ENCODE assay signal across 27 cellular contexts in the genomic region with DNA sequence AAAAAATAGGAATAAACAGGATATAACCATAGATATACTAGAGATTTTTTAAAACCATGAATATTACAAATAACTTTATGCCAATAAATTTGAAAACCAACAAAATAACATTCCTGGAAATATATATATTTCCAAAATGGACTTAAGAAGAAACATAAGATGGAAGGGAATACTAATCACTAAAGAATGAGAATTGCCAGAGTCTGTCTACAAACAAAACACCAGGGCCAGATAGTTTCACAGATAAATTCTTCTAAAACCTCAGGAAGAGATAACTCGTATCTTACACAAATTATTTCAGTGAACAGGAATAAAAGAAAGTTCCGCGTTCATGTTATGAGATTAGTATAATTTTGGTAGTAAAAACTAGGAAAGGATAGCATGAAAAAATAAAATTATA.
DNase-seq lines count a peak whose midpoint lies in the region; ATAC-seq and TF ChIP-seq lines count a peak whose summit lies in the region.
"Had no signal": no experiment of that assay in that cellular context is flagged by ENCODE, and none has a peak within 500 bp of the region (broad histone marks: within the 10 kb centered on the region; RNA-seq: fewer than 3 reads in every experiment).

No MANE protein-coding gene starts in this region.

- H3K4me3 ChIP-seq in adipocyte (ENCODE audit: low read length), result no peak overlapping the region
- H3K4me3 ChIP-seq in choroid plexus epithelial cell (ENCODE audit: low read depth, low read length), result no peak overlapping the region
- H3K4me3 ChIP-seq: A549, BLaER1, GM23338, HAP-1, Peyer's patch, SJSA1 had no signal

- peaks cover 31% of the 10 kb centered on the region for H3K4me1 ChIP-seq in adipocyte (ENCODE audit: control insufficient read depth, insufficient read depth, low read length)
- H3K4me1 ChIP-seq: BLaER1, Caco-2, SJSA1 had no signal

- no peak overlapping the region for H3K4me3 Mint-ChIP-seq in activated CD4-positive, alpha-beta T cell treated with anti-CD3 and anti-CD28 coated beads, Interleukin-2, amount 10 ng/mL, durations not matched to agents 7 days and 5 days
- H3K4me3 Mint-ChIP-seq in naive thymus-derived CD8-positive, alpha-beta T cell, result no peak overlapping the region
- H3K4me3 Mint-ChIP-seq: CD4-positive, alpha-beta T cell; GM23338 had no signal

- POLR2A ChIA-PET in activated CD4-positive, alpha-beta T cell treated with anti-CD3 and anti-CD28 coated beads, Interleukin-2, amount 10 ng/mL, durations not matched to agents 7 days and 5 days (lab: Charles Lee), result no interaction called here
- POLR2A ChIA-PET in naive thymus-derived CD8-positive, alpha-beta T cell (lab: Charles Lee), result no interaction called here
- POLR2A ChIA-PET in HEK293T (lab: Yijun Ruan, JAX), result no interaction called here

- no peaks in the 10 kb centered on the region for H3K9me3 Mint-ChIP-seq in activated CD4-positive, alpha-beta T cell treated with anti-CD3 and anti-CD28 coated beads, Interleukin-2, amount 10 ng/mL, durations not matched to agents 7 days and 5 days
- no peaks in the 10 kb centered on the region for H3K9me3 Mint-ChIP-seq in naive thymus-derived CD8-positive, alpha-beta T cell
- H3K9me3 Mint-ChIP-seq: CD4-positive, alpha-beta T cell; GM23338 had no signal

- peaks cover 69% of the 10 kb centered on the region for H3K36me3 ChIP-seq in adipocyte (ENCODE audit: control insufficient read depth, insufficient read depth, low read length, severe bottlenecking)

- ATAC-seq in naive thymus-derived CD8-positive, alpha-beta T cell, result no peak
- ATAC-seq: A549, GM23338, HepG2, Right ventricle myocardium inferior had no signal

- H3K27ac Mint-ChIP-seq in activated CD4-positive, alpha-beta T cell treated with anti-CD3 and anti-CD28 coated beads, Interleukin-2, amount 10 ng/mL, durations not matched to agents 7 days and 5 days, result no peak overlapping the region
- H3K27ac Mint-ChIP-seq in naive thymus-derived CD8-positive, alpha-beta T cell, result peak overlapping the region in 4 of 10 donors; percentile 10 to 77 (median 52)
- H3K27ac Mint-ChIP-seq: CD4-positive, alpha-beta T cell; GM23338 had no signal

- H3K9me3 ChIP-seq in adipocyte (ENCODE audit: control insufficient read depth, low read length), result no peaks in the 10 kb centered on the region
- H3K9me3 ChIP-seq: A549, BLaER1, Caco-2, HAP-1, Peyer's patch, SJSA1 had no signal

- H3K27me3 ChIP-seq in adipocyte (replicated peaks; ENCODE audit: control insufficient read depth, insufficient read depth, low read length), result no peaks in the 10 kb centered on the region
- H3K27me3 ChIP-seq: BLaER1, Peyer's patch, SJSA1 had no signal

- peaks cover 56% of the 10 kb centered on the region for H3K36me3 Mint-ChIP-seq in activated CD4-positive, alpha-beta T cell treated with anti-CD3 and anti-CD28 coated beads, Interleukin-2, amount 10 ng/mL, durations not matched to agents 7 days and 5 days (ENCODE audit: low read depth)
- H3K36me3 Mint-ChIP-seq in naive thymus-derived CD8-positive, alpha-beta T cell, result peaks cover 8 to 81% (median 33%) of the 10 kb centered on the region in 3 donors

- DNase-seq in EH (ENCODE audit: low read depth) (peak; percentile 32), adipocyte (ENCODE audit: low read depth) (peak; percentile 21), choroid plexus epithelial cell (ENCODE audit: low read depth) (peak; percentile 75), iris pigment epithelial cell (ENCODE audit: low read depth) (peak; percentile 80), HEK293T (ENCODE audit: extremely low spot score) (no peak)
- DNase-seq in activated CD4-positive, alpha-beta T cell treated with anti-CD3 and anti-CD28 coated beads, Interleukin-2, amount 10 ng/mL, durations not matched to agents 7 days and 5 days, result no peak
- DNase-seq in naive thymus-derived CD8-positive, alpha-beta T cell, result no peak
- no peak for DNase-seq in activated naive CD4-positive, alpha-beta T cell treated with Interleukin-2 at 50 U/mL for 16 hours
- DNase-seq: Caco-2; CD4-positive, alpha-beta T cell; DMS 273 treated with DMSO at 0.1 percent for 48 hours; DMS79 treated with DMSO at 0.1 percent for 48 hours; KBM-7; MM.1S; NCI-H1048; NCI-H1417 treated with DMSO at 0.1 percent for 48 hours; NCI-H187; NCI-H226; NCI-H524; Peyer's patch had no signal

- TF ChIP-seq CTCF in choroid plexus epithelial cell (conservative IDR thresholded peaks at IDR 0.05; ENCODE audit: low read depth, low read length), result no peak

- no peaks in the 10 kb centered on the region for H3K27me3 Mint-ChIP-seq in activated CD4-positive, alpha-beta T cell treated with anti-CD3 and anti-CD28 coated beads, Interleukin-2, amount 10 ng/mL, durations not matched to agents 7 days and 5 days
- H3K27me3 Mint-ChIP-seq in naive thymus-derived CD8-positive, alpha-beta T cell, result no peaks in the 10 kb centered on the region
- H3K27me3 Mint-ChIP-seq: CD4-positive, alpha-beta T cell had no signal

- CTCF ChIA-PET in activated CD4-positive, alpha-beta T cell treated with anti-CD3 and anti-CD28 coated beads, Interleukin-2, amount 10 ng/mL, durations not matched to agents 7 days and 5 days (lab: Charles Lee), result no interaction called here
- CTCF ChIA-PET in HEK293T (lab: Yijun Ruan, JAX), result no interaction called here

- H3K9ac ChIP-seq in adipocyte (ENCODE audit: low read length), result no peak overlapping the region
- H3K9ac ChIP-seq: BLaER1 had no signal

- H3K4me1 Mint-ChIP-seq in activated CD4-positive, alpha-beta T cell treated with anti-CD3 and anti-CD28 coated beads, Interleukin-2, amount 10 ng/mL, durations not matched to agents 7 days and 5 days, result peaks cover 24% of the 10 kb centered on the region
- peaks cover 5 to 11% (median 10%) of the 10 kb centered on the region in 4 donors for H3K4me1 Mint-ChIP-seq in naive thymus-derived CD8-positive, alpha-beta T cell

TF ChIP-seq in HEK293T, 16 proteins besides CTCF, POLR2A, EP300 and RAD21:
- TF ChIP-seq LEF1 (IDR thresholded peaks at IDR 0.05; ENCODE audit: borderline replicate concordance) (no peak), TARDBP (IDR thresholded peaks at IDR 0.05) (no peak), ZNF384 (IDR thresholded peaks at IDR 0.05) (no peak), FOXM1 (IDR thresholded peaks at IDR 0.05; ENCODE audit: borderline replicate concordance) (no peak)
- TF ChIP-seq, protein P1, sequence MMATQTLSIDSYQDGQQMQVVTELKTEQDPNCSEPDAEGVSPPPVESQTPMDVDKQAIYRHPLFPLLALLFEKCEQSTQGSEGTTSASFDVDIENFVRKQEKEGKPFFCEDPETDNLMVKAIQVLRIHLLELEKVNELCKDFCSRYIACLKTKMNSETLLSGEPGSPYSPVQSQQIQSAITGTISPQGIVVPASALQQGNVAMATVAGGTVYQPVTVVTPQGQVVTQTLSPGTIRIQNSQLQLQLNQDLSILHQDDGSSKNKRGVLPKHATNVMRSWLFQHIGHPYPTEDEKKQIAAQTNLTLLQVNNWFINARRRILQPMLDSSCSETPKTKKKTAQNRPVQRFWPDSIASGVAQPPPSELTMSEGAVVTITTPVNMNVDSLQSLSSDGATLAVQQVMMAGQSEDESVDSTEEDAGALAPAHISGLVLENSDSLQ (IDR thresholded peaks at IDR 0.05), result no peak

Comparison
In these comparisons a context has a peak if more than half of its experiments do, and no peak if none do; other contexts are left out.
1. DNase-seq: peak in EH (single experiment), adipocyte (single experiment), choroid plexus epithelial cell (single experiment) and iris pigment epithelial cell (single experiment); none in activated CD4-positive, alpha-beta T cell treated with anti-CD3 and anti-CD28 coated beads, Interleukin-2, amount 10 ng/mL, durations not matched to agents 7 days and 5 days (single experiment), naive thymus-derived CD8-positive, alpha-beta T cell (0 of 10), HEK293T (single experiment) and activated naive CD4-positive, alpha-beta T cell treated with Interleukin-2 at 50 U/mL for 16 hours (single experiment).